11 cellular contexts compared by ENCODE assay signal in genomic region chr11:69010361-69010891, GRCh38. TPM values are rescaled to one million over a fixed set of nuclear protein-coding genes. Genes with fewer than 3 reads are reported as not detected.
A peak's percentile ranks its signal among the peaks of the same experiment; 100 is the strongest.
DNase-seq lines count a peak whose midpoint lies in the region; ATAC-seq, FAIRE-seq and TF ChIP-seq lines count a peak whose summit lies in the region.
"Had no signal": no experiment of that assay in that cellular context is flagged by ENCODE, and none has a peak within 500 bp of the region (broad histone marks: within the 10 kb centered on the region; RNA-seq: fewer than 3 reads in every experiment).

No MANE protein-coding gene starts in this region.

- peak overlapping the region; percentile 34 for H3K9ac ChIP-seq in keratinocyte (ENCODE audit: control insufficient read depth, extremely low read depth, insufficient read depth, low read length)

- peak overlapping the region; percentile 98 for H3K27ac Mint-ChIP-seq in HFFc6
- H3K27ac Mint-ChIP-seq: activated CD4-positive, alpha-beta T cell treated with anti-CD3 and anti-CD28 coated beads, Interleukin-2, amount 10 ng/mL, durations not matched to agents 7 days and 5 days had no signal

- H3K4me1 ChIP-seq in keratinocyte (ENCODE audit: control insufficient read depth, extremely low read depth, insufficient read depth, low read length), result peaks cover 33% of the 10 kb centered on the region
- H3K4me1 ChIP-seq in thoracic aorta (ENCODE audit: control insufficient read depth in 1 of 2, low read depth in 2 of 2), result peaks cover 30 to 71% of the 10 kb centered on the region in 2 donors

- ATAC-seq in thoracic aorta (ENCODE audit: insufficient number of reproducible peaks, low FRiP score, low read depth), result no peak
- ATAC-seq in HG03095 (IDR thresholded peaks at IDR 0.05; ENCODE audit: unreplicated experiment), result no peak
- ATAC-seq in GM21717 (IDR thresholded peaks at IDR 0.05; ENCODE audit: unreplicated experiment), result no peak
- ATAC-seq in HG02798 (IDR thresholded peaks at IDR 0.05; ENCODE audit: poor library complexity, unreplicated experiment), result no peak

- peaks cover 8% of the 10 kb centered on the region for H3K27me3 Mint-ChIP-seq in HFFc6 (ENCODE audit: insufficient read depth)

- peaks cover 4% of the 10 kb centered on the region for H3K9me1 ChIP-seq in keratinocyte (ENCODE audit: control insufficient read depth, extremely low read depth, insufficient read depth, low read length)

- peaks cover 9% of the 10 kb centered on the region; the same call in 1 of the 2 replicates for H3K36me3 Mint-ChIP-seq in HFFc6 (ENCODE audit: low read depth)

- H3K4me3 ChIP-seq in brain microvascular endothelial cell (ENCODE audit: low read depth, low read length), result peak overlapping the region; percentile 12
- no peak overlapping the region for H3K4me3 ChIP-seq in keratinocyte (ENCODE audit: control insufficient read depth in 2 of 3, extremely low read depth in 1 of 3, insufficient read depth in 2 of 3, low read depth in 1 of 3, low read length in 3 of 3)
- H3K4me3 ChIP-seq in thoracic aorta, result peak overlapping the region; percentile 81
- H3K4me3 ChIP-seq: mucosa of descending colon had no signal

- no peak for DNase-seq in HFFc6
- DNase-seq in brain microvascular endothelial cell, result no peak
- DNase-seq in keratinocyte (ENCODE audit: low read depth, low spot score), result no peak
- DNase-seq in thoracic aorta (ENCODE audit: low spot score), result no peak
- DNase-seq in HK-2 (ENCODE audit: unreplicated experiment), result no peak

- no peak overlapping the region for H2AFZ ChIP-seq in keratinocyte (ENCODE audit: control insufficient read depth, low read length)

- TF ChIP-seq CTCF in HFFc6 (IDR thresholded peaks at IDR 0.05) (no peak), brain microvascular endothelial cell (IDR thresholded peaks at IDR 0.05; ENCODE audit: low read depth, low read length, missing control alignments) (no peak), keratinocyte (optimal IDR thresholded peaks at IDR 0.05 in 1 of 3, IDR thresholded peaks at IDR 0.05 in 1 of 3, conservative IDR thresholded peaks at IDR 0.05 in 1 of 3; ENCODE audit: extremely low read depth in 1 of 3, insufficient read depth in 2 of 3, low read length in 3 of 3) (no peak), thoracic aorta (IDR thresholded peaks at IDR 0.05) (no peak)

- H3K79me2 ChIP-seq in keratinocyte (ENCODE audit: control insufficient read depth, insufficient read depth, low read length), result no peaks in the 10 kb centered on the region

- H3K4me1 Mint-ChIP-seq in HFFc6 (ENCODE audit: low read depth), result peaks cover 54% of the 10 kb centered on the region

- H3K4me2 ChIP-seq in keratinocyte (ENCODE audit: control insufficient read depth, extremely low read depth, insufficient read depth, low read depth, low read length), result peak overlapping the region; percentile 59

- peak overlapping the region; percentile 76 for H3K4me3 Mint-ChIP-seq in HFFc6
- H3K4me3 Mint-ChIP-seq: activated CD4-positive, alpha-beta T cell treated with anti-CD3 and anti-CD28 coated beads, Interleukin-2, amount 10 ng/mL, durations not matched to agents 7 days and 5 days had no signal

- H3K9me3 Mint-ChIP-seq in HFFc6, result no peaks in the 10 kb centered on the region
- H3K9me3 Mint-ChIP-seq: activated CD4-positive, alpha-beta T cell treated with anti-CD3 and anti-CD28 coated beads, Interleukin-2, amount 10 ng/mL, durations not matched to agents 7 days and 5 days had no signal

- no peaks in the 10 kb centered on the region for H3K36me3 ChIP-seq in brain microvascular endothelial cell (replicated peaks)
- H3K36me3 ChIP-seq in keratinocyte (ENCODE audit: control insufficient read depth in 2 of 2, extremely low read depth in 1 of 2, insufficient read depth in 2 of 2, low read length in 2 of 2), result no peaks in the 10 kb centered on the region
- H3K36me3 ChIP-seq in thoracic aorta, result peaks cover 28% of the 10 kb centered on the region

- H3K27me3 ChIP-seq in brain microvascular endothelial cell (replicated peaks) (no peaks in the 10 kb centered on the region), keratinocyte (ENCODE audit: control insufficient read depth, extremely low read depth, insufficient read depth, low read length) (peaks cover 26% of the 10 kb centered on the region), thoracic aorta (replicated peaks; ENCODE audit: insufficient read depth) (no peaks in the 10 kb centered on the region)

- H3K9me3 ChIP-seq in keratinocyte (ENCODE audit: control insufficient read depth, low read depth, low read length) (no peaks in the 10 kb centered on the region), thoracic aorta (no peaks in the 10 kb centered on the region)
- H3K9me3 ChIP-seq: mucosa of descending colon had no signal

- no peak for FAIRE-seq in keratinocyte (lab: Jason Lieb, UNC)

- no peaks in the 10 kb centered on the region for H4K20me1 ChIP-seq in keratinocyte (ENCODE audit: control insufficient read depth, extremely low read depth, insufficient read depth, low read length)

- H3K27ac ChIP-seq in brain microvascular endothelial cell (no peak overlapping the region), keratinocyte (ENCODE audit: control insufficient read depth, insufficient read depth, low read length) (no peak overlapping the region), thoracic aorta (peak overlapping the region; percentile 95 to 96)

- dilution Hi-C loops in keratinocyte (cut with MboI; ENCODE audit: extremely low pct_ligation_motif_present, low sequenced_read_pairs), result no loop called here

- in situ Hi-C loops in brain microvascular endothelial cell (cut with HindIII; ENCODE audit: low pct_ligation_motif_present, low sequenced_read_pairs), result no loop called here

RNA-seq across cellular contexts. Expression of gene MRGPRF, which starts 2.6 kb away (rescaled TPM):
- 10 to 100 TPM; 51.4 to 74.9 (median 63.9) TPM for total RNA-seq in HFFc6 (2021; fragmentation: NEBNext Ultra II Directional; extraction: Animal tissue kit (Norgen Biotek cat#: 25700))
- 0.02 to 0.04 TPM in 2 of 3 replicates, not detected in the other for polyA plus RNA-seq in keratinocyte
- not detected for polyA plus RNA-seq in keratinocyte (2011; ENCODE audit: low read depth)
- 0.02 and 0.03 TPM in 2 replicates for polyA plus RNA-seq in keratinocyte (2011; cell fraction: cytosol; rRNA removed)
- polyA plus RNA-seq in keratinocyte (2011; cell fraction: nucleus; rRNA removed), result 0.04 and 0.05 TPM in 2 replicates
- not detected in 2 replicates for polyA plus RNA-seq in keratinocyte (2012; ENCODE audit: low replicate concordance)
- polyA minus RNA-seq in keratinocyte, result 0.30 TPM in 1 of 3 replicates, not detected in the others
- polyA minus RNA-seq in keratinocyte (2011; cell fraction: cytosol; rRNA and poly(A)+ RNA removed), result not detected
- not detected in 2 replicates for polyA minus RNA-seq in keratinocyte (2011; cell fraction: nucleus; rRNA and poly(A)+ RNA removed)
- 100 to 1,000 TPM in 1 of 2 donors, 10 to 100 TPM in 1; 67.5 to 171 TPM for total RNA-seq in thoracic aorta
- total RNA-seq: activated CD4-positive, alpha-beta T cell treated with anti-CD3 and anti-CD28 coated beads, Interleukin-2, amount 10 ng/mL, durations not matched to agents 7 days and 5 days had no signal

RNA-seq across cellular contexts. Expression of gene MRGPRD, which starts 29.6 kb away (rescaled TPM):
- not detected for total RNA-seq in HFFc6 (2021; fragmentation: NEBNext Ultra II Directional; extraction: Animal tissue kit (Norgen Biotek cat#: 25700))
- polyA plus RNA-seq in keratinocyte, result not detected in 3 replicates
- not detected for polyA plus RNA-seq in keratinocyte (2011; ENCODE audit: low read depth)
- not detected in 2 replicates for polyA plus RNA-seq in keratinocyte (2011; cell fraction: cytosol; rRNA removed)
- not detected in 2 replicates for polyA plus RNA-seq in keratinocyte (2011; cell fraction: nucleus; rRNA removed)
- not detected in 2 replicates for polyA plus RNA-seq in keratinocyte (2012; ENCODE audit: low replicate concordance)
- polyA minus RNA-seq in keratinocyte, result not detected in 3 replicates
- polyA minus RNA-seq in keratinocyte (2011; cell fraction: cytosol; rRNA and poly(A)+ RNA removed), result not detected
- not detected in 2 replicates for polyA minus RNA-seq in keratinocyte (2011; cell fraction: nucleus; rRNA and poly(A)+ RNA removed)
- total RNA-seq in thoracic aorta, result 1 to 10 TPM in 1 of 2 donors, not detected in 1; 5.0 TPM
- total RNA-seq: activated CD4-positive, alpha-beta T cell treated with anti-CD3 and anti-CD28 coated beads, Interleukin-2, amount 10 ng/mL, durations not matched to agents 7 days and 5 days; cerebellum had no signal

RNA-seq across cellular contexts. Expression of gene TPCN2, which starts 38.3 kb away (rescaled TPM):
- total RNA-seq in HFFc6 (2021; fragmentation: NEBNext Ultra II Directional; extraction: Animal tissue kit (Norgen Biotek cat#: 25700)), result 10 to 100 TPM in 1 of 6 experiments, 1 to 10 TPM in 5; 8.0 to 11.2 (median 9.0) TPM
- 7.7 to 12.0 TPM (median 10.0 TPM) in 3 replicates for polyA plus RNA-seq in keratinocyte
- polyA plus RNA-seq in keratinocyte (2011; ENCODE audit: low read depth), result 1.6 TPM
- polyA plus RNA-seq in keratinocyte (2011; cell fraction: cytosol; rRNA removed), result 3.9 and 5.0 TPM in 2 replicates
- 33.4 and 36.4 TPM in 2 replicates for polyA plus RNA-seq in keratinocyte (2011; cell fraction: nucleus; rRNA removed)
- 4.0 and 9.5 TPM in 2 replicates for polyA plus RNA-seq in keratinocyte (2012; ENCODE audit: low replicate concordance)
- polyA minus RNA-seq in keratinocyte, result 8.8 to 21.3 TPM (median 15.6 TPM) in 3 replicates
- 7.3 TPM for polyA minus RNA-seq in keratinocyte (2011; cell fraction: cytosol; rRNA and poly(A)+ RNA removed)
- polyA minus RNA-seq in keratinocyte (2011; cell fraction: nucleus; rRNA and poly(A)+ RNA removed), result 26.0 and 29.0 TPM in 2 replicates
- total RNA-seq in thoracic aorta, result 10 to 100 TPM; 34.7 to 38.0 TPM

Comparison
In these comparisons a context has a peak if more than half of its experiments do, and no peak if none do; other contexts are left out.
1. H3K27ac ChIP-seq: peak in thoracic aorta (2 of 2); none in brain microvascular endothelial cell (single experiment) and keratinocyte (single experiment).
2. H3K4me3 ChIP-seq: peak in brain microvascular endothelial cell (single experiment) and thoracic aorta (single experiment); none in keratinocyte (0 of 3).